1 cellular context compared by ENCODE assay signal in genomic region chr2:222307138-222307756, GRCh38.
TF ChIP-seq lines count a peak whose summit lies in the region.

No MANE protein-coding gene starts in this region.

TF ChIP-seq in HepG2, 621 proteins besides CTCF, POLR2A, EP300 and RAD21 (continued from another document):
- no peak for TF ChIP-seq ZNF44 (CRISPR knock-in tag; IDR thresholded peaks at IDR 0.05)
